1 cellular context compared by ENCODE assay signal in the genomic region with DNA sequence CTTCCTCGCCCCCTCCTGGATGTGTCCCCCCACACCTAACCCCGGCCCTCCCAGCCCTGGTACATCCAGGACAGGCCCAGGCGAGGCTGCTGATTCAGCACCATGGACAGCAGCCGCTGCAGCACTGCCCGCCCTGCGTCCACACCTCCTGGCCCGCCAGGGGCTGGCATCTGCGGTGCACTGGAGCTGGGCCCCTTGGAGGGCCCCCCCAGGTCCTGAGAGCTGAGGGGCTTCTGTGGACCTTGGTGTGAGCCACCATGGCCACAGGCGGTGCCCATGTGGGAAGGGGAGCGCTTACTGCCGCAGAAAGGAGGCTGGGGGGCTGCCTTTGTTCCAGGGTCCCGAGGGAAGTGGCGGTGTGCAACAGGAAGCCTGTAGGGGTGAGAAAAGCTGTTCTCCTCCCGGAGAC.
TF ChIP-seq lines count a peak whose summit lies in the region.

No MANE protein-coding gene starts in this region.

TF ChIP-seq in WTC11, 78 proteins besides CTCF, POLR2A, EP300 and RAD21 (continued from another document and continues in another):
- TF ChIP-seq, protein P1, sequence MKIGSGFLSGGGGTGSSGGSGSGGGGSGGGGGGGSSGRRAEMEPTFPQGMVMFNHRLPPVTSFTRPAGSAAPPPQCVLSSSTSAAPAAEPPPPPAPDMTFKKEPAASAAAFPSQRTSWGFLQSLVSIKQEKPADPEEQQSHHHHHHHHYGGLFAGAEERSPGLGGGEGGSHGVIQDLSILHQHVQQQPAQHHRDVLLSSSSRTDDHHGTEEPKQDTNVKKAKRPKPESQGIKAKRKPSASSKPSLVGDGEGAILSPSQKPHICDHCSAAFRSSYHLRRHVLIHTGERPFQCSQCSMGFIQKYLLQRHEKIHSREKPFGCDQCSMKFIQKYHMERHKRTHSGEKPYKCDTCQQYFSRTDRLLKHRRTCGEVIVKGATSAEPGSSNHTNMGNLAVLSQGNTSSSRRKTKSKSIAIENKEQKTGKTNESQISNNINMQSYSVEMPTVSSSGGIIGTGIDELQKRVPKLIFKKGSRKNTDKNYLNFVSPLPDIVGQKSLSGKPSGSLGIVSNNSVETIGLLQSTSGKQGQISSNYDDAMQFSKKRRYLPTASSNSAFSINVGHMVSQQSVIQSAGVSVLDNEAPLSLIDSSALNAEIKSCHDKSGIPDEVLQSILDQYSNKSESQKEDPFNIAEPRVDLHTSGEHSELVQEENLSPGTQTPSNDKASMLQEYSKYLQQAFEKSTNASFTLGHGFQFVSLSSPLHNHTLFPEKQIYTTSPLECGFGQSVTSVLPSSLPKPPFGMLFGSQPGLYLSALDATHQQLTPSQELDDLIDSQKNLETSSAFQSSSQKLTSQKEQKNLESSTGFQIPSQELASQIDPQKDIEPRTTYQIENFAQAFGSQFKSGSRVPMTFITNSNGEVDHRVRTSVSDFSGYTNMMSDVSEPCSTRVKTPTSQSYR (CRISPR knock-in tag; IDR thresholded peaks at IDR 0.05), result peak; percentile 86
- TF ChIP-seq ESRRA (CRISPR knock-in tag; IDR thresholded peaks at IDR 0.05; ENCODE audit: borderline replicate concordance) (peak; percentile 91; the same call in 1 of the 2 replicates), TCF7 (CRISPR knock-in tag; IDR thresholded peaks at IDR 0.05; ENCODE audit: low read depth) (no peak), CREM (CRISPR knock-in tag; IDR thresholded peaks at IDR 0.05) (peak; percentile 55; the same call in 1 of the 2 replicates), RELA (CRISPR knock-in tag; IDR thresholded peaks at IDR 0.05; ENCODE audit: borderline replicate concordance) (peak; percentile 85; the same call in 1 of the 2 replicates), IRF2 (CRISPR knock-in tag; IDR thresholded peaks at IDR 0.05; ENCODE audit: borderline replicate concordance, low read depth) (0 out of 2 replicates have a peak, but pooled peaks have one; percentile 17), NFYB (CRISPR knock-in tag; conservative IDR thresholded peaks at IDR 0.05; ENCODE audit: low read depth) (no peak), ZBTB21 (CRISPR knock-in tag; IDR thresholded peaks at IDR 0.05; ENCODE audit: borderline replicate concordance) (no peak), GABPB1 (CRISPR knock-in tag; IDR thresholded peaks at IDR 0.05) (peak; percentile 46; the same call in 1 of the 2 replicates), ATF1 (CRISPR knock-in tag; IDR thresholded peaks at IDR 0.05) (peak; percentile 80; the same call in 1 of the 2 replicates), ZNF138 (CRISPR knock-in tag; conservative IDR thresholded peaks at IDR 0.05) (no peak), ZNF671 (CRISPR knock-in tag; IDR thresholded peaks at IDR 0.05) (no peak), KAT7 (CRISPR knock-in tag; IDR thresholded peaks at IDR 0.05; ENCODE audit: borderline replicate concordance) (0 out of 2 replicates have a peak, but pooled peaks have one; percentile 54), RORB (CRISPR knock-in tag; IDR thresholded peaks at IDR 0.05) (no peak), CBFB (CRISPR knock-in tag; IDR thresholded peaks at IDR 0.05; ENCODE audit: low read depth) (no peak), MXD4 (CRISPR knock-in tag; IDR thresholded peaks at IDR 0.05; ENCODE audit: borderline replicate concordance) (no peak), NR2C2 (CRISPR knock-in tag; IDR thresholded peaks at IDR 0.05) (no peak), EMX1 (CRISPR knock-in tag; IDR thresholded peaks at IDR 0.05) (no peak), SOX15 (CRISPR knock-in tag; IDR thresholded peaks at IDR 0.05) (no peak), NR1H2 (CRISPR knock-in tag; IDR thresholded peaks at IDR 0.05) (no peak; the same call in 1 of the 2 replicates), ZNF317 (CRISPR knock-in tag; IDR thresholded peaks at IDR 0.05; ENCODE audit: borderline replicate concordance, low read depth) (0 out of 2 replicates have a peak, but pooled peaks have one; percentile 49), ELF4 (CRISPR knock-in tag; IDR thresholded peaks at IDR 0.05; ENCODE audit: low read depth) (0 out of 2 replicates have a peak, but pooled peaks have one; percentile 40)
- TF ChIP-seq, protein P2, sequence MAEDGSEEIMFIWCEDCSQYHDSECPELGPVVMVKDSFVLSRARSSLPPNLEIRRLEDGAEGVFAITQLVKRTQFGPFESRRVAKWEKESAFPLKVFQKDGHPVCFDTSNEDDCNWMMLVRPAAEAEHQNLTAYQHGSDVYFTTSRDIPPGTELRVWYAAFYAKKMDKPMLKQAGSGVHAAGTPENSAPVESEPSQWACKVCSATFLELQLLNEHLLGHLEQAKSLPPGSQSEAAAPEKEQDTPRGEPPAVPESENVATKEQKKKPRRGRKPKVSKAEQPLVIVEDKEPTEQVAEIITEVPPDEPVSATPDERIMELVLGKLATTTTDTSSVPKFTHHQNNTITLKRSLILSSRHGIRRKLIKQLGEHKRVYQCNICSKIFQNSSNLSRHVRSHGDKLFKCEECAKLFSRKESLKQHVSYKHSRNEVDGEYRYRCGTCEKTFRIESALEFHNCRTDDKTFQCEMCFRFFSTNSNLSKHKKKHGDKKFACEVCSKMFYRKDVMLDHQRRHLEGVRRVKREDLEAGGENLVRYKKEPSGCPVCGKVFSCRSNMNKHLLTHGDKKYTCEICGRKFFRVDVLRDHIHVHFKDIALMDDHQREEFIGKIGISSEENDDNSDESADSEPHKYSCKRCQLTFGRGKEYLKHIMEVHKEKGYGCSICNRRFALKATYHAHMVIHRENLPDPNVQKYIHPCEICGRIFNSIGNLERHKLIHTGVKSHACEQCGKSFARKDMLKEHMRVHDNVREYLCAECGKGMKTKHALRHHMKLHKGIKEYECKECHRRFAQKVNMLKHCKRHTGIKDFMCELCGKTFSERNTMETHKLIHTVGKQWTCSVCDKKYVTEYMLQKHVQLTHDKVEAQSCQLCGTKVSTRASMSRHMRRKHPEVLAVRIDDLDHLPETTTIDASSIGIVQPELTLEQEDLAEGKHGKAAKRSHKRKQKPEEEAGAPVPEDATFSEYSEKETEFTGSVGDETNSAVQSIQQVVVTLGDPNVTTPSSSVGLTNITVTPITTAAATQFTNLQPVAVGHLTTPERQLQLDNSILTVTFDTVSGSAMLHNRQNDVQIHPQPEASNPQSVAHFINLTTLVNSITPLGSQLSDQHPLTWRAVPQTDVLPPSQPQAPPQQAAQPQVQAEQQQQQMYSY (CRISPR knock-in tag; IDR thresholded peaks at IDR 0.05), result no peak
- TF ChIP-seq, protein P3, sequence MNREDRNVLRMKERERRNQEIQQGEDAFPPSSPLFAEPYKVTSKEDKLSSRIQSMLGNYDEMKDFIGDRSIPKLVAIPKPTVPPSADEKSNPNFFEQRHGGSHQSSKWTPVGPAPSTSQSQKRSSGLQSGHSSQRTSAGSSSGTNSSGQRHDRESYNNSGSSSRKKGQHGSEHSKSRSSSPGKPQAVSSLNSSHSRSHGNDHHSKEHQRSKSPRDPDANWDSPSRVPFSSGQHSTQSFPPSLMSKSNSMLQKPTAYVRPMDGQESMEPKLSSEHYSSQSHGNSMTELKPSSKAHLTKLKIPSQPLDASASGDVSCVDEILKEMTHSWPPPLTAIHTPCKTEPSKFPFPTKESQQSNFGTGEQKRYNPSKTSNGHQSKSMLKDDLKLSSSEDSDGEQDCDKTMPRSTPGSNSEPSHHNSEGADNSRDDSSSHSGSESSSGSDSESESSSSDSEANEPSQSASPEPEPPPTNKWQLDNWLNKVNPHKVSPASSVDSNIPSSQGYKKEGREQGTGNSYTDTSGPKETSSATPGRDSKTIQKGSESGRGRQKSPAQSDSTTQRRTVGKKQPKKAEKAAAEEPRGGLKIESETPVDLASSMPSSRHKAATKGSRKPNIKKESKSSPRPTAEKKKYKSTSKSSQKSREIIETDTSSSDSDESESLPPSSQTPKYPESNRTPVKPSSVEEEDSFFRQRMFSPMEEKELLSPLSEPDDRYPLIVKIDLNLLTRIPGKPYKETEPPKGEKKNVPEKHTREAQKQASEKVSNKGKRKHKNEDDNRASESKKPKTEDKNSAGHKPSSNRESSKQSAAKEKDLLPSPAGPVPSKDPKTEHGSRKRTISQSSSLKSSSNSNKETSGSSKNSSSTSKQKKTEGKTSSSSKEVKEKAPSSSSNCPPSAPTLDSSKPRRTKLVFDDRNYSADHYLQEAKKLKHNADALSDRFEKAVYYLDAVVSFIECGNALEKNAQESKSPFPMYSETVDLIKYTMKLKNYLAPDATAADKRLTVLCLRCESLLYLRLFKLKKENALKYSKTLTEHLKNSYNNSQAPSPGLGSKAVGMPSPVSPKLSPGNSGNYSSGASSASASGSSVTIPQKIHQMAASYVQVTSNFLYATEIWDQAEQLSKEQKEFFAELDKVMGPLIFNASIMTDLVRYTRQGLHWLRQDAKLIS (CRISPR knock-in tag; IDR thresholded peaks at IDR 0.05; ENCODE audit: borderline replicate concordance), result no peak
- TF ChIP-seq, protein P4, sequence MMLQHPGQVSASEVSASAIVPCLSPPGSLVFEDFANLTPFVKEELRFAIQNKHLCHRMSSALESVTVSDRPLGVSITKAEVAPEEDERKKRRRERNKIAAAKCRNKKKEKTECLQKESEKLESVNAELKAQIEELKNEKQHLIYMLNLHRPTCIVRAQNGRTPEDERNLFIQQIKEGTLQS (CRISPR knock-in tag; conservative IDR thresholded peaks at IDR 0.05), result no peak
- TF ChIP-seq, protein P5, sequence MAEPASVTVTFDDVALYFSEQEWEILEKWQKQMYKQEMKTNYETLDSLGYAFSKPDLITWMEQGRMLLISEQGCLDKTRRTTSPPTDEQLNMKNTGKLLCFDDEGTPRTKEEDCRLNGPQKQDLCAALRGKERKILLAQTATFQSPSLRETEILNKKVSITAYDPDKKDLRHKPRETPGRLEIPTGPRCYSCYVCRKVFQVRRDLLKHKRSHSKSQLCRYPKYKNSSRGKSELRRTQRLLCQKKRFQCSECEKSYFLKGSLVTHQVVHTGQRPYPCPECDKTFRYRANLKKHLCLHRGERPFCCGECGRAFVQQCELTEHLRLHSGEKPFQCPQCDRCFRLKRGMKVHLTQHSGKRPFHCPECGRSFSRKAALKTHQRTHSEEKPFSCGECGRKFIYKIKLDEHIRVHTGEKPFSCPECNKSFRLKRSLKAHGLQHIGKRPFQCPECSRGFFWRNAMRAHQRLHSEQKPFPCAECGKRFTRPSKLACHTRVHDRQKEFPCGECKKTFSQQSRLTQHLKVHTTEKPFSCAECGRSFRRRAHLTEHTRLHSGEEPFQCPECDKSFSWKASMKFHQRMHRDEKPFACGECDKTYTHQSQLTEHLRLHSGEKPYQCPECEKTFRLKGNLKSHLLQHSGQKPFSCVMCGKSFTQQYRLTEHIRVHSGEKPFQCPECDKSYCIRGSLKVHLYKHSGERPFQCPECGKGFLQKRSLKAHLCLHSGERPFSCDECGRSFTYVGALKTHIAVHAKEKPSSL (CRISPR knock-in tag; conservative IDR thresholded peaks at IDR 0.05), result no peak
- TF ChIP-seq, protein P6, sequence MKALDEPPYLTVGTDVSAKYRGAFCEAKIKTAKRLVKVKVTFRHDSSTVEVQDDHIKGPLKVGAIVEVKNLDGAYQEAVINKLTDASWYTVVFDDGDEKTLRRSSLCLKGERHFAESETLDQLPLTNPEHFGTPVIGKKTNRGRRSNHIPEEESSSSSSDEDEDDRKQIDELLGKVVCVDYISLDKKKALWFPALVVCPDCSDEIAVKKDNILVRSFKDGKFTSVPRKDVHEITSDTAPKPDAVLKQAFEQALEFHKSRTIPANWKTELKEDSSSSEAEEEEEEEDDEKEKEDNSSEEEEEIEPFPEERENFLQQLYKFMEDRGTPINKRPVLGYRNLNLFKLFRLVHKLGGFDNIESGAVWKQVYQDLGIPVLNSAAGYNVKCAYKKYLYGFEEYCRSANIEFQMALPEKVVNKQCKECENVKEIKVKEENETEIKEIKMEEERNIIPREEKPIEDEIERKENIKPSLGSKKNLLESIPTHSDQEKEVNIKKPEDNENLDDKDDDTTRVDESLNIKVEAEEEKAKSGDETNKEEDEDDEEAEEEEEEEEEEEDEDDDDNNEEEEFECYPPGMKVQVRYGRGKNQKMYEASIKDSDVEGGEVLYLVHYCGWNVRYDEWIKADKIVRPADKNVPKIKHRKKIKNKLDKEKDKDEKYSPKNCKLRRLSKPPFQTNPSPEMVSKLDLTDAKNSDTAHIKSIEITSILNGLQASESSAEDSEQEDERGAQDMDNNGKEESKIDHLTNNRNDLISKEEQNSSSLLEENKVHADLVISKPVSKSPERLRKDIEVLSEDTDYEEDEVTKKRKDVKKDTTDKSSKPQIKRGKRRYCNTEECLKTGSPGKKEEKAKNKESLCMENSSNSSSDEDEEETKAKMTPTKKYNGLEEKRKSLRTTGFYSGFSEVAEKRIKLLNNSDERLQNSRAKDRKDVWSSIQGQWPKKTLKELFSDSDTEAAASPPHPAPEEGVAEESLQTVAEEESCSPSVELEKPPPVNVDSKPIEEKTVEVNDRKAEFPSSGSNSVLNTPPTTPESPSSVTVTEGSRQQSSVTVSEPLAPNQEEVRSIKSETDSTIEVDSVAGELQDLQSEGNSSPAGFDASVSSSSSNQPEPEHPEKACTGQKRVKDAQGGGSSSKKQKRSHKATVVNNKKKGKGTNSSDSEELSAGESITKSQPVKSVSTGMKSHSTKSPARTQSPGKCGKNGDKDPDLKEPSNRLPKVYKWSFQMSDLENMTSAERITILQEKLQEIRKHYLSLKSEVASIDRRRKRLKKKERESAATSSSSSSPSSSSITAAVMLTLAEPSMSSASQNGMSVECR (CRISPR knock-in tag; IDR thresholded peaks at IDR 0.05; ENCODE audit: borderline replicate concordance), result peak; percentile 97
- TF ChIP-seq, protein P7, sequence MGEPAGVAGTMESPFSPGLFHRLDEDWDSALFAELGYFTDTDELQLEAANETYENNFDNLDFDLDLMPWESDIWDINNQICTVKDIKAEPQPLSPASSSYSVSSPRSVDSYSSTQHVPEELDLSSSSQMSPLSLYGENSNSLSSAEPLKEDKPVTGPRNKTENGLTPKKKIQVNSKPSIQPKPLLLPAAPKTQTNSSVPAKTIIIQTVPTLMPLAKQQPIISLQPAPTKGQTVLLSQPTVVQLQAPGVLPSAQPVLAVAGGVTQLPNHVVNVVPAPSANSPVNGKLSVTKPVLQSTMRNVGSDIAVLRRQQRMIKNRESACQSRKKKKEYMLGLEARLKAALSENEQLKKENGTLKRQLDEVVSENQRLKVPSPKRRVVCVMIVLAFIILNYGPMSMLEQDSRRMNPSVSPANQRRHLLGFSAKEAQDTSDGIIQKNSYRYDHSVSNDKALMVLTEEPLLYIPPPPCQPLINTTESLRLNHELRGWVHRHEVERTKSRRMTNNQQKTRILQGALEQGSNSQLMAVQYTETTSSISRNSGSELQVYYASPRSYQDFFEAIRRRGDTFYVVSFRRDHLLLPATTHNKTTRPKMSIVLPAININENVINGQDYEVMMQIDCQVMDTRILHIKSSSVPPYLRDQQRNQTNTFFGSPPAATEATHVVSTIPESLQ (CRISPR knock-in tag; IDR thresholded peaks at IDR 0.05), result no peak
- TF ChIP-seq, protein P8, sequence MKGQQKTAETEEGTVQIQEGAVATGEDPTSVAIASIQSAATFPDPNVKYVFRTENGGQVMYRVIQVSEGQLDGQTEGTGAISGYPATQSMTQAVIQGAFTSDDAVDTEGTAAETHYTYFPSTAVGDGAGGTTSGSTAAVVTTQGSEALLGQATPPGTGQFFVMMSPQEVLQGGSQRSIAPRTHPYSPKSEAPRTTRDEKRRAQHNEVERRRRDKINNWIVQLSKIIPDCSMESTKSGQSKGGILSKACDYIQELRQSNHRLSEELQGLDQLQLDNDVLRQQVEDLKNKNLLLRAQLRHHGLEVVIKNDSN (CRISPR knock-in tag; IDR thresholded peaks at IDR 0.05), result peak; percentile 71; the same call in 1 of the 2 replicates
- TF ChIP-seq, protein P9, sequence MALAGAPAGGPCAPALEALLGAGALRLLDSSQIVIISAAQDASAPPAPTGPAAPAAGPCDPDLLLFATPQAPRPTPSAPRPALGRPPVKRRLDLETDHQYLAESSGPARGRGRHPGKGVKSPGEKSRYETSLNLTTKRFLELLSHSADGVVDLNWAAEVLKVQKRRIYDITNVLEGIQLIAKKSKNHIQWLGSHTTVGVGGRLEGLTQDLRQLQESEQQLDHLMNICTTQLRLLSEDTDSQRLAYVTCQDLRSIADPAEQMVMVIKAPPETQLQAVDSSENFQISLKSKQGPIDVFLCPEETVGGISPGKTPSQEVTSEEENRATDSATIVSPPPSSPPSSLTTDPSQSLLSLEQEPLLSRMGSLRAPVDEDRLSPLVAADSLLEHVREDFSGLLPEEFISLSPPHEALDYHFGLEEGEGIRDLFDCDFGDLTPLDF (CRISPR knock-in tag; IDR thresholded peaks at IDR 0.05), result peak; percentile 60; the same call in 1 of the 2 replicates
